In genomic region chr9:127769101-127769500, GRCh38 we compare ENCODE assay signal across 1 cellular context.
A peak's percentile ranks its signal among the peaks of the same experiment; 100 is the strongest.
TF ChIP-seq lines count a peak whose summit lies in the region.

No MANE protein-coding gene starts in this region.

TF ChIP-seq in H1, 55 proteins besides CTCF, POLR2A, EP300 and RAD21:
- TF ChIP-seq CHD1 (IDR thresholded peaks at IDR 0.05; ENCODE audit: low read depth, low read length) (no peak), ATF2 (IDR thresholded peaks at IDR 0.05; ENCODE audit: low read length) (no peak), ZNF274 (IDR thresholded peaks at IDR 0.05; ENCODE audit: borderline replicate concordance, extremely low read depth, low read length) (no peak), KDM1A (IDR thresholded peaks at IDR 0.05; ENCODE audit: borderline replicate concordance, low read length) (0 out of 2 replicates have a peak, but pooled peaks have one; percentile 29), KDM4A (IDR thresholded peaks at IDR 0.05; ENCODE audit: low read depth, low read length, severe bottlenecking) (no peak)
TF ChIP-seq in H1: peak in this region for 1.
